In the genomic region with DNA sequence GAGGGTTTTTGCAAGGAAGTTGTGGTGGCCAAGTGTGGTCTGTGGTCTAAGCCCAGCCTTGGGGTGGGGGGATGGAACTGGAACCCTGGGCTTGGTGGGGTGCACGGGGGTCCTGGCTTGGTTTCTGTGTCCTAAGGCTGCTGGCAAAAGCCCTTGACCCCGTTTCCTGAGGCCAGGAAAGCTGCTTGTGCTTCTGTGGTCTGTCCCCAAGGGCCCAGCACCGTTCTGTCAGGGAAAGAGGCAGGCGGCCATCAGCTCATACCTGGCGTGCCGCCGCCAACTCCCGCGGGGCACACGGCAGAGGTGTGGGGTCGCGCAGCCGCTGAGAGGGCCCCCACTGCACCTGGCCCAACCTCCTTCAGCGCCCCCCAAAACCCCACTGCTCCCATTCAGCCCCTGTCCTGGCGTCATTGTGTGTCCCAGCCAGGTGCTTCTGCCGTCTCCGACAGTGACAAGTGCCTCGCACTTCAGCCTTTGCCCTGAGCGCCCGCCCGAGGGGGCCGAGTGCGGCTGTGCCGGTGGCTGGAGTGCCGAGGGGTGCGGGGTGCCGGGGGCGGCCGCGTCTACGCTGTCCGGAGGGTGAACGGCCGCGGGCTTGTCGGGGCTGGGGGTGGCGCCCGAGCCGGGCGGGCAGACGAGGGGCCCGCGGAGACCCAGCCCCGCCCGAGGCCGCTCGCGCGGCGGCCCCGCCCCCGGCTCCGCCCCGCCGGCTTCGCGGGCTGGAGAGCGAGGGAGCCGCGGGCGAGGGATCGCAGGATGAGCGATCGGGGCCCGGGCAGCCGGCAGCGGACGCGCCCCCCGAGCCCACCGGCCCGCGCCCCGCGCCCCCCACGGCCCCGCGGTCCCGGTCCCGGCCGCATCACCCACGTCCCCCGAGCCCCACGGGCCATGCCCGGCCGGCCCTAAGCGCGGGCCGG, we compare ENCODE assay signal across 8 cellular contexts. TPM values are rescaled to one million over a fixed set of nuclear protein-coding genes. Genes with fewer than 3 reads are reported as not detected.
DNase-seq lines count a peak whose midpoint lies in the region; ATAC-seq, FAIRE-seq and TF ChIP-seq lines count a peak whose summit lies in the region.

A gene (plus strand): TSS at position 701 of the 917 bp plus-strand sequence. CDS start 282 bp downstream, outside the sequence.

- DNase-seq in CD8-positive, alpha-beta memory T cell, result peak in 4 of 5 donors; percentile 45 to 54 (median 50)
- peak; percentile 79 for DNase-seq in HTR-8/SVneo (ENCODE audit: insufficient read length, low spot score)
- peak; percentile 38 for DNase-seq in effector CD4-positive, alpha-beta T cell
- peak; percentile 55 for DNase-seq in natural killer cell
- no peak for DNase-seq in H4 (ENCODE audit: low spot score)
- DNase-seq in DMS153 treated with DMSO at 0.1 percent for 48 hours (lab: John Stamatoyannopoulos, UW; ENCODE audit: unreplicated experiment), result no peak

- peaks cover 2 to 42% (median 9%) of the 10 kb centered on the region in 3 donors for H3K36me3 Mint-ChIP-seq in CD8-positive, alpha-beta memory T cell
- H3K36me3 Mint-ChIP-seq in natural killer cell, result peaks cover 14% of the 10 kb centered on the region

- H3K4me1 Mint-ChIP-seq in CD8-positive, alpha-beta memory T cell, result peaks cover 37 to 59% (median 43%) of the 10 kb centered on the region in 3 donors
- H3K4me1 Mint-ChIP-seq in natural killer cell, result peaks cover 27 to 74% of the 10 kb centered on the region in 2 donors

- FAIRE-seq in HTR-8/SVneo (lab: Jason Lieb, UNC), result peak; percentile 94

- peaks cover 35% of the 10 kb centered on the region for H3K4me1 ChIP-seq in CD8-positive, alpha-beta memory T cell (ENCODE audit: insufficient read depth, low read length)

- peaks cover 0 to 7% of the 10 kb centered on the region in 2 donors for H3K27me3 Mint-ChIP-seq in CD8-positive, alpha-beta memory T cell
- H3K27me3 Mint-ChIP-seq in natural killer cell (ENCODE audit: low read depth in 2 of 2), result peaks cover 7 to 14% of the 10 kb centered on the region in 2 donors

- H3K27me3 ChIP-seq in CD8-positive, alpha-beta memory T cell (ENCODE audit: insufficient read depth, low read length, poor library complexity, severe bottlenecking), result no peaks in the 10 kb centered on the region

- peaks cover 25% of the 10 kb centered on the region for H3K36me3 ChIP-seq in CD8-positive, alpha-beta memory T cell (ENCODE audit: insufficient read depth, low read length)

- ATAC-seq in natural killer cell (peak; percentile 44 to 51 (median 47)), GM21390 (IDR thresholded peaks at IDR 0.05; ENCODE audit: unreplicated experiment) (no peak)

- intact Hi-C loops in natural killer cell (cut with micrococcal nuclease), result no loop called here

- POLR2A ChIA-PET in CD8-positive, alpha-beta memory T cell (lab: Charles Lee), result interaction anchor here (0.8 to 1.0 kb wide), 2 partner anchors 11 to 12 kb away, joined by 3 to 4 read pairs; a partner anchor contains a TSS

- H3K9me3 Mint-ChIP-seq in CD8-positive, alpha-beta memory T cell, result no peaks in the 10 kb centered on the region
- no peaks in the 10 kb centered on the region for H3K9me3 Mint-ChIP-seq in natural killer cell

- CTCF ChIA-PET in CD8-positive, alpha-beta memory T cell (lab: Charles Lee), result interaction anchor here (0.8 to 1.1 kb wide), 2 partner anchors 11 to 22 kb away, joined by 3 to 8 read pairs; a partner anchor contains a TSS

- no peak within 1 kb of the TSS for H3K27ac ChIP-seq in CD8-positive, alpha-beta memory T cell (ENCODE audit: low read depth, low read length)

- H3K4me3 Mint-ChIP-seq in CD8-positive, alpha-beta memory T cell, result peak within 1 kb of the TSS; percentile 61 to 89 (median 67)
- H3K4me3 Mint-ChIP-seq in natural killer cell, result peak within 1 kb of the TSS; percentile 62

- peak within 1 kb of the TSS; percentile 19 to 96 (median 81) for H3K27ac Mint-ChIP-seq in CD8-positive, alpha-beta memory T cell
- peak within 1 kb of the TSS; percentile 21 to 78 for H3K27ac Mint-ChIP-seq in natural killer cell

- no peak within 1 kb of the TSS for H3K4me3 ChIP-seq in CD8-positive, alpha-beta memory T cell (ENCODE audit: low read length)
- H3K4me3 ChIP-seq in WI38 (ENCODE audit: low read depth, low read length), result peak within 1 kb of the TSS; percentile 29; the same call in 1 of the 2 replicates

- no peaks in the 10 kb centered on the region for H3K9me3 ChIP-seq in CD8-positive, alpha-beta memory T cell (ENCODE audit: low read length)

- TF ChIP-seq CTCF in WI38 (IDR thresholded peaks at IDR 0.05; ENCODE audit: low read depth, low read length), result no peak
- no peak for TF ChIP-seq CTCF in natural killer cell (IDR thresholded peaks at IDR 0.05)

RNA-seq across cellular contexts. Expression of the gene that starts here (rescaled TPM):
- 1 to 10 TPM; 2.7 to 2.8 TPM for total RNA-seq in CD8-positive, alpha-beta memory T cell
- polyA plus RNA-seq in CD8-positive, alpha-beta memory T cell, result not detected
- total RNA-seq in natural killer cell, result 1 to 10 TPM; 6.3 to 8.8 (median 7.1) TPM
- 8.4 and 10.8 TPM in 2 replicates for total RNA-seq in H4 (2014; rRNA removed; shearing (Covaris generic))

Comparison
In these comparisons a context has a peak if more than half of its experiments do, and no peak if none do; other contexts are left out.
1. DNase-seq: peak in CD8-positive, alpha-beta memory T cell (4 of 5), HTR-8/SVneo (single experiment), effector CD4-positive, alpha-beta T cell (single experiment) and natural killer cell (single experiment); none in H4 (single experiment) and DMS153 treated with DMSO at 0.1 percent for 48 hours (single experiment).